In the genomic region with DNA sequence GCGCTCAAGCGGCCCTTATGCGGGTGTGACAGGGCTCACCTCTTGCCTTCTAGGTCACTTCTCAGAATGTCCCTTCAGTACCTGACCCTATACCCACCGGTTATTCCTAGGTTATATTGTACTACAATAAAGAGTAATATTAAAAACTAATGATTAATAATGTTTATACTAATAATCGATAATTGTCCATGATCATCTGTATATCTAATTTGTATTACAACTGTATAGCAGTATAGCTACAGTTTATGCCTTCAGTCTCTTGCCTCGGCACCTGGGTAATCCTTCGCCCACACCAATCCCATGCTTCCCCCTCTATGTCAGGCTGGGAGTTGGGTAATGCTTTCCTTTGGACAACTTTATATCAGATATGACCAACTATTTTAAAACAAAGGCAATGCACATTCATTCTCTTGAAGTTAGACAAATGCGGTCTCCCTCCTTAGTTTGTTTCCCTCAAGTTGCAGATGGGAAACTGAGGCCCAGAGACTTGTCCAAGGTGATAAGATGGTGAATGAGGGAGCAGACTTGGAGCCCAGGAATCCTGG, we compare ENCODE assay signal across 21 cellular contexts. TPM values are rescaled to one million over a fixed set of nuclear protein-coding genes. Genes with fewer than 3 reads are reported as not detected.
A peak's percentile ranks its signal among the peaks of the same experiment; 100 is the strongest.
DNase-seq lines count a peak whose midpoint lies in the region; ATAC-seq, FAIRE-seq and TF ChIP-seq lines count a peak whose summit lies in the region.
"Had no signal": no experiment of that assay in that cellular context is flagged by ENCODE, and none has a peak within 500 bp of the region (broad histone marks: within the 10 kb centered on the region; RNA-seq: fewer than 3 reads in every experiment).

No MANE protein-coding gene starts in this region.

- CTCF ChIA-PET in HepG2 (lab: Yijun Ruan, JAX; ENCODE audit: low intra/inter-chr PET ratio, low total read pairs), result no interaction called here

- H3K27me3 Mint-ChIP-seq in mesothelial cell of epicardium (ENCODE audit: low read depth), result no peaks in the 10 kb centered on the region
- H3K27me3 Mint-ChIP-seq: B cell had no signal

- intact Hi-C loops in HepG2 (cut with micrococcal nuclease; ENCODE audit: unreplicated experiment) (loop anchor here (10.0 kb wide), 1 partner anchor 271 kb away; no protein-coding TSS in a partner anchor), right lobe of liver (cut with DNase I) (no loop called here)

- TF ChIP-seq CTCF in HepG2 (CRISPR knock-in tag; IDR thresholded peaks at IDR 0.05) (no peak), right lobe of liver (IDR thresholded peaks at IDR 0.05) (no peak), fibroblast of pulmonary artery (IDR thresholded peaks at IDR 0.05; ENCODE audit: low read length, missing control alignments) (no peak), mesothelial cell of epicardium (IDR thresholded peaks at IDR 0.05; ENCODE audit: unreplicated experiment) (no peak), upper lobe of left lung (IDR thresholded peaks at IDR 0.05) (no peak)

- H3K9me3 ChIP-seq in HepG2 (ENCODE audit: low read length), result no peaks in the 10 kb centered on the region
- H3K9me3 ChIP-seq in right lobe of liver, result no peaks in the 10 kb centered on the region
- H3K9me3 ChIP-seq in upper lobe of left lung, result no peaks in the 10 kb centered on the region
- no peaks in the 10 kb centered on the region for H3K9me3 ChIP-seq in effector memory CD4-positive, alpha-beta T cell (ENCODE audit: control insufficient read depth, low read length)
- H3K9me3 ChIP-seq: MG63 had no signal

- in situ Hi-C loops in HepG2 (cut with HindIII; ENCODE audit: extremely low pct_ligation_motif_present, low pct_unique_long_range_greater_than_20kb), result loop anchor here (25.0 kb wide), 1 partner anchor 269 kb away; a partner anchor contains a TSS

- H3K4me1 ChIP-seq in HepG2 (ENCODE audit: insufficient read depth, low read length), result peaks cover 75% of the 10 kb centered on the region
- peaks cover 2 to 86% (median 41%) of the 10 kb centered on the region in 4 donors for H3K4me1 ChIP-seq in right lobe of liver
- peaks cover 37 to 64% (median 60%) of the 10 kb centered on the region in 4 donors for H3K4me1 ChIP-seq in upper lobe of left lung
- H3K4me1 ChIP-seq in effector memory CD4-positive, alpha-beta T cell (ENCODE audit: control insufficient read depth, insufficient read depth, low read length, poor library complexity, severe bottlenecking), result peaks cover 17% of the 10 kb centered on the region

- ATAC-seq in HepG2, result no peak
- no peak for ATAC-seq in right lobe of liver
- ATAC-seq in upper lobe of left lung (ENCODE audit: low FRiP score in 2 of 2), result no peak
- ATAC-seq in GM18870 (IDR thresholded peaks at IDR 0.05; ENCODE audit: unreplicated experiment), result no peak
- ATAC-seq: GM23338, Panc1 had no signal

- H3K27ac ChIP-seq in HepG2 (ENCODE audit: extremely low read length, insufficient read depth, low read length), result peak overlapping the region; percentile 46
- H3K27ac ChIP-seq in right lobe of liver, result peak overlapping the region in 1 of 3 donors; percentile 31
- H3K27ac ChIP-seq in upper lobe of left lung, result peak overlapping the region; percentile 36 to 89 (median 48)
- no peak overlapping the region for H3K27ac ChIP-seq in caudate nucleus (ENCODE audit: low read depth, low read length)
- H3K27ac ChIP-seq in effector memory CD4-positive, alpha-beta T cell (ENCODE audit: insufficient read depth, low read length, poor library complexity, severe bottlenecking), result no peak overlapping the region
- H3K27ac ChIP-seq: 22Rv1, RWPE1 had no signal

- peaks cover 39% of the 10 kb centered on the region for H3K4me1 Mint-ChIP-seq in mesothelial cell of epicardium

- WGBS in HepG2 (ENCODE audit: low lambda C conversion rate), result 96% methylated on average over 8 of the region's 8 CpGs
- 90% methylated on average over 8 of the region's 8 CpGs for WGBS in right lobe of liver (ENCODE audit: insufficient coverage, low coverage, low lambda C conversion rate, missing lambda C conversion rate)
- 78 to 83% methylated on average over 8 of the region's 8 CpGs for WGBS in upper lobe of left lung, 2 donors

- POLR2A ChIA-PET in HepG2 (lab: Yijun Ruan, JAX), result interaction anchor here (1.6 kb wide), 1 partner anchor 16 kb away, joined by 8 read pairs; no protein-coding TSS in a partner anchor

- no TSS peak for BruUV-seq in HepG2 (replicated peaks; lab: Mats Ljungman, UMichigan)

- H3K4me3 ChIP-seq in HepG2 (replicated peaks in 1 of 3; ENCODE audit: insufficient read depth in 1 of 3, low read depth in 2 of 3, low read length in 3 of 3) (no peak overlapping the region), right lobe of liver (no peak overlapping the region), fibroblast of pulmonary artery (replicated peaks; ENCODE audit: low read depth, low read length) (no peak overlapping the region), upper lobe of left lung (no peak overlapping the region)
- H3K4me3 ChIP-seq in effector memory CD4-positive, alpha-beta T cell (ENCODE audit: insufficient read depth, low read depth, low read length, poor library complexity, severe bottlenecking), result no peak overlapping the region
- H3K4me3 ChIP-seq: GM23338, MG63 had no signal

- no peaks in the 10 kb centered on the region for H4K20me1 ChIP-seq in HepG2 (ENCODE audit: insufficient read depth, low read length)

- peak overlapping the region; percentile 68 for H3K27ac Mint-ChIP-seq in mesothelial cell of epicardium
- H3K27ac Mint-ChIP-seq: B cell, GM23338 had no signal

- H3K4me2 ChIP-seq in HepG2 (ENCODE audit: low read depth, low read length), result peak overlapping the region; percentile 28
- H3K4me2 ChIP-seq: GM23338 had no signal

- no peaks in the 10 kb centered on the region for H3K9me3 Mint-ChIP-seq in mesothelial cell of epicardium
- H3K9me3 Mint-ChIP-seq: GM23338, H9 had no signal

- peaks cover 8% of the 10 kb centered on the region for H3K36me3 Mint-ChIP-seq in mesothelial cell of epicardium

- H3K36me3 ChIP-seq in HepG2 (replicated peaks in 1 of 2; ENCODE audit: control insufficient read depth in 1 of 2, insufficient read depth in 2 of 2, low read length in 2 of 2), result peaks cover 7 to 9% of the 10 kb centered on the region in 2 experiments; a peak in 4 of 5 replicates
- peaks cover 0 to 20% (median 5%) of the 10 kb centered on the region in 4 donors for H3K36me3 ChIP-seq in right lobe of liver
- peaks cover 0 to 9% (median 4%) of the 10 kb centered on the region in 4 donors for H3K36me3 ChIP-seq in upper lobe of left lung
- H3K36me3 ChIP-seq in effector memory CD4-positive, alpha-beta T cell (ENCODE audit: control insufficient read depth, insufficient read depth, low read length), result no peaks in the 10 kb centered on the region

- FAIRE-seq in HepG2 (lab: Jason Lieb, UNC), result no peak
- FAIRE-seq: D721Med had no signal

- DNase-seq in HepG2 (ENCODE audit: low spot score), result no peak
- no peak for DNase-seq in right lobe of liver
- DNase-seq in fibroblast of pulmonary artery (ENCODE audit: low read depth), result peak; percentile 68
- DNase-seq in mesothelial cell of epicardium (ENCODE audit: low spot score in 2 of 2, unreplicated experiment in 2 of 2), result no peak
- no peak for DNase-seq in upper lobe of left lung
- no peak for DNase-seq in caudate nucleus (lab: John Stamatoyannopoulos, UW)
- no peak for DNase-seq in effector memory CD4-positive, alpha-beta T cell
- DNase-seq: H9, NCI-H1694, NCI-H2029 treated with DMSO at 0.1 percent for 48 hours, NCI-H446 treated with DMSO at 0.1 percent for 48 hours, NCI-H526, SHP77 had no signal

- TF ChIP-seq RAD21 in HepG2 (CRISPR knock-in tag; IDR thresholded peaks at IDR 0.05), result no peak

- no peak overlapping the region for H2AFZ ChIP-seq in HepG2 (ENCODE audit: low read length)
- H2AFZ ChIP-seq: GM23338 had no signal

- TF ChIP-seq POLR2A in HepG2 (IDR thresholded peaks at IDR 0.05; ENCODE audit: insufficient read depth in 1 of 2, low read depth in 2 of 2, low read length in 2 of 2) (no peak), right lobe of liver (IDR thresholded peaks at IDR 0.05) (no peak), upper lobe of left lung (IDR thresholded peaks at IDR 0.05) (no peak)

- H3K79me2 ChIP-seq in HepG2 (ENCODE audit: insufficient read depth, low read length), result peaks cover 24% of the 10 kb centered on the region

- H3K27me3 ChIP-seq in HepG2 (ENCODE audit: control insufficient read depth in 1 of 2, insufficient read depth in 2 of 2, low read length in 2 of 2) (no peaks in the 10 kb centered on the region; a peak in 1 of 5 replicates), right lobe of liver (no peaks in the 10 kb centered on the region), upper lobe of left lung (no peaks in the 10 kb centered on the region)
- no peaks in the 10 kb centered on the region for H3K27me3 ChIP-seq in effector memory CD4-positive, alpha-beta T cell (replicated peaks; ENCODE audit: control insufficient read depth, insufficient read depth, low read length, poor library complexity, severe bottlenecking)
- H3K27me3 ChIP-seq: MG63 had no signal

- TF ChIP-seq EP300 in HepG2 (IDR thresholded peaks at IDR 0.05; ENCODE audit: low read depth in 2 of 2, low read length in 2 of 2), result no peak
- no peak for TF ChIP-seq EP300 in HepG2 (CRISPR knock-in tag; IDR thresholded peaks at IDR 0.05; ENCODE audit: borderline replicate concordance)
- no peak for TF ChIP-seq EP300 in upper lobe of left lung (IDR thresholded peaks at IDR 0.05)

- no peak overlapping the region for H3K9ac ChIP-seq in HepG2 (ENCODE audit: insufficient read depth, low read depth, low read length)

- no peak overlapping the region for H3K4me3 Mint-ChIP-seq in mesothelial cell of epicardium
- H3K4me3 Mint-ChIP-seq: B cell, GM23338, H9 had no signal

RNA-seq across cellular contexts. Expression of a gene that starts 3.4 kb away (rescaled TPM):
- total RNA-seq in HepG2 (2016; rRNA removed; fragmentation: Illumina TruSeq; extraction: Trizol) (75.0 and 94.1 TPM in 2 replicates), right lobe of liver (100 to 1,000 TPM; 164 to 250 (median 219) TPM), mesothelial cell of epicardium (34.2 to 40.4 TPM (median 39.7 TPM) in 3 replicates), upper lobe of left lung (10 to 100 TPM; 14.0 to 46.1 (median 34.5) TPM)
- total RNA-seq in HepG2 (2016; cell fraction: cytosol; rRNA removed; fragmentation: Illumina TruSeq; extraction: Trizol; ENCODE audit: low read depth), result 27.3 and 29.8 TPM in 2 replicates
- 73.4 and 102 TPM in 2 replicates for total RNA-seq in HepG2 (2016; cell fraction: insoluble cytoplasmic fraction; rRNA removed; fragmentation: Illumina TruSeq; extraction: Trizol)
- total RNA-seq in HepG2 (2016; cell fraction: membrane; rRNA removed; fragmentation: Illumina TruSeq; extraction: Trizol), result 34.1 and 35.6 TPM in 2 replicates
- 43.8 and 46.1 TPM in 2 replicates for total RNA-seq in HepG2 (2016; cell fraction: nucleus; rRNA removed; fragmentation: Illumina TruSeq; extraction: Trizol)
- 36.6 and 52.3 TPM in 2 replicates for polyA plus RNA-seq in HepG2 (2011; rRNA removed)
- polyA plus RNA-seq in HepG2 (2011; cell fraction: cytosol; rRNA removed), result 38.0 and 43.2 TPM in 2 replicates
- 56.1 and 84.1 TPM in 2 replicates for polyA plus RNA-seq in HepG2 (2011; cell fraction: nucleus; rRNA removed)
- polyA plus RNA-seq in HepG2 (2012), result 47.4 and 51.9 TPM in 2 replicates
- 29.3 and 29.7 TPM in 2 replicates for polyA plus RNA-seq in HepG2 (2016; cell fraction: cytosol; fragmentation: Illumina TruSeq; extraction: Trizol; ENCODE audit: low read depth)
- polyA plus RNA-seq in HepG2 (2016; cell fraction: insoluble cytoplasmic fraction; fragmentation: Illumina TruSeq; extraction: Trizol; ENCODE audit: low read depth), result 90.8 and 98.1 TPM in 2 replicates
- polyA plus RNA-seq in HepG2 (2016; cell fraction: membrane; fragmentation: Illumina TruSeq; extraction: Trizol; ENCODE audit: low read depth), result 27.0 and 31.7 TPM in 2 replicates
- polyA plus RNA-seq in HepG2 (2016; cell fraction: nucleus; fragmentation: Illumina TruSeq; extraction: Trizol; ENCODE audit: insufficient read depth, low read depth), result 51.2 and 62.5 TPM in 2 replicates
- 32.6 and 139 TPM in 2 replicates for polyA minus RNA-seq in HepG2 (2011; rRNA and poly(A)+ RNA removed; ENCODE audit: low replicate concordance)
- 38.0 and 39.1 TPM in 2 replicates for polyA minus RNA-seq in HepG2 (2011; cell fraction: cytosol; rRNA and poly(A)+ RNA removed)
- polyA minus RNA-seq in HepG2 (2011; cell fraction: nucleus; rRNA and poly(A)+ RNA removed), result 33.9 and 43.5 TPM in 2 replicates

Comparison
In these comparisons a context has a peak if more than half of its experiments do, and no peak if none do; other contexts are left out.
1. H3K27ac ChIP-seq: peak in HepG2 (single experiment) and upper lobe of left lung (4 of 4); none in caudate nucleus (single experiment) and effector memory CD4-positive, alpha-beta T cell (single experiment).